Comparison of ENCODE assay signal across 8 cellular contexts in genomic region chr17:45894022-45894784, GRCh38. TPM values are rescaled to one million over a fixed set of nuclear protein-coding genes. Genes with fewer than 3 reads are reported as not detected.
DNase-seq lines count a peak whose midpoint lies in the region; ATAC-seq, FAIRE-seq and TF ChIP-seq lines count a peak whose summit lies in the region.

Gene MAPT (plus strand): TSS chr17:45894554. CDS start chr17:45962338, 67,784 bp downstream.

- TF ChIP-seq CTCF in D721Med (IDR thresholded peaks at IDR 0.05; ENCODE audit: insufficient read depth, missing control alignments) (peak; percentile 86), tibial nerve (IDR thresholded peaks at IDR 0.05) (peak; percentile 96 to 100 (median 97))

- DNase-seq in D721Med (ENCODE audit: insufficient read length, low spot score), result peak; percentile 86
- DNase-seq in HCEC 1CT, result peak; percentile 78
- DNase-seq in NCI-H1417 (lab: John Stamatoyannopoulos, UW), result peak; percentile 94 to 96 (median 95)
- DNase-seq in T-helper 1 cell, result peak; percentile 63 to 79 (median 73)
- peak; percentile 33 to 97 (median 91) for DNase-seq in amygdala (lab: John Stamatoyannopoulos, UW)
- peak; percentile 92 for DNase-seq in left cardiac atrium
- peak; percentile 96 for DNase-seq in pons (ENCODE audit: low spot score)
- peak; percentile 57 to 70 for DNase-seq in tibial nerve (ENCODE audit: low spot score in 2 of 2)

- peak in 1 of 2 donors; percentile 71 for TF ChIP-seq EP300 in tibial nerve (IDR thresholded peaks at IDR 0.05)

- H3K4me3 ChIP-seq in tibial nerve, result peak within 1 kb of the TSS; percentile 50 to 93 (median 69)

- H3K27ac ChIP-seq in tibial nerve, result peak within 1 kb of the TSS in 3 of 4 donors; percentile 47 to 80 (median 74)

- H3K27me3 ChIP-seq in tibial nerve, result peaks cover 0 to 40% of the 10 kb centered on the region in 2 donors

- intact Hi-C loops in left cardiac atrium (cut with DNase I), result no loop called here

- H3K36me3 ChIP-seq in tibial nerve, result no peaks in the 10 kb centered on the region

- TF ChIP-seq POLR2A in tibial nerve (IDR thresholded peaks at IDR 0.05), result peak in 1 of 2 donors; percentile 5

- WGBS in tibial nerve, 2 donors, result 2 to 3% methylated on average over 49 to 71 of the region's 97 CpGs

- H3K4me1 ChIP-seq in tibial nerve, result peaks cover 0 to 37% (median 19%) of the 10 kb centered on the region in 4 donors

- peak; percentile 97 to 98 for ATAC-seq in left cardiac atrium

- FAIRE-seq in D721Med (lab: Jason Lieb, UNC), result no peak

- H3K9me3 ChIP-seq in tibial nerve, result no peaks in the 10 kb centered on the region

RNA-seq across cellular contexts. Expression of gene MAPT, which starts in this region (rescaled TPM):
- total RNA-seq in left cardiac atrium, result 10 to 100 TPM; 20.8 to 24.0 TPM
- total RNA-seq in tibial nerve, result 1 to 10 TPM; 2.5 to 3.1 (median 2.8) TPM

Comparison
In these comparisons a context has a peak if more than half of its experiments do, and no peak if none do; other contexts are left out.
1. Peak in every context shown above with its lines: DNase-seq, ATAC-seq, H3K4me3 ChIP-seq and H3K27ac ChIP-seq.
2. RNA of gene MAPT (total RNA-seq): 20.8 to 24.0 TPM in left cardiac atrium; 2.5 to 3.1 TPM in tibial nerve; every median in the first group is over 4 times any median in the second.